Comparison of ENCODE assay signal across 1 cellular context in genomic region chr16:50065624-50066481, GRCh38.
TF ChIP-seq lines count a peak whose summit lies in the region.

TSS of gene HEATR3 (plus strand) at chr16:50065970. CDS start at chr16:50066132, 162 bp downstream.

TF ChIP-seq in GM12878, 131 proteins besides CTCF, POLR2A, EP300 and RAD21 (continued from another document and continues in another):
- TF ChIP-seq FOS (IDR thresholded peaks at IDR 0.05; ENCODE audit: borderline replicate concordance, extremely low read depth, insufficient read length), result no peak
- no peak for TF ChIP-seq PAX8 (IDR thresholded peaks at IDR 0.05)
- TF ChIP-seq TAF1 (IDR thresholded peaks at IDR 0.05; ENCODE audit: borderline replicate concordance, low read depth, low read length), result no peak; the same call in 1 of the 2 replicates
- TF ChIP-seq ZBTB4 (CRISPR knock-in tag; IDR thresholded peaks at IDR 0.05), result peak; percentile 39; the same call in 1 of the 2 replicates
- TF ChIP-seq CEBPZ (IDR thresholded peaks at IDR 0.05; ENCODE audit: low read depth, low read length), result no peak
- no peak for TF ChIP-seq ZBTB40 (IDR thresholded peaks at IDR 0.05; ENCODE audit: borderline replicate concordance)
- TF ChIP-seq CREM (IDR thresholded peaks at IDR 0.05; ENCODE audit: low read depth), result no peak
- TF ChIP-seq SRF (IDR thresholded peaks at IDR 0.05; ENCODE audit: low read depth in 2 of 2, low read length in 2 of 2), result no peak
- TF ChIP-seq SIN3A (IDR thresholded peaks at IDR 0.05; ENCODE audit: low read depth, low read length), result peak; percentile 81
- no peak for TF ChIP-seq PRDM15 (CRISPR knock-in tag; IDR thresholded peaks at IDR 0.05)
- no peak for TF ChIP-seq KAT2A (conservative IDR thresholded peaks at IDR 0.05; ENCODE audit: control insufficient read depth, low read depth, low read length)
- TF ChIP-seq MTA2 (IDR thresholded peaks at IDR 0.05; ENCODE audit: low read depth), result no peak
- TF ChIP-seq SPI1 (IDR thresholded peaks at IDR 0.05; ENCODE audit: borderline replicate concordance, insufficient read depth, low read depth, low read length), result peak; percentile 1; the same call in 1 of the 2 replicates
- TF ChIP-seq RBBP5 (conservative IDR thresholded peaks at IDR 0.05), result no peak
- no peak for TF ChIP-seq E2F4 (IDR thresholded peaks at IDR 0.05; ENCODE audit: low read depth, low read length)
- no peak for TF ChIP-seq RELB (IDR thresholded peaks at IDR 0.05; ENCODE audit: low read depth)
- no peak for TF ChIP-seq FOXK2 (IDR thresholded peaks at IDR 0.05)
- peak; percentile 51; the same call in 1 of the 2 replicates for TF ChIP-seq ZNF24 (IDR thresholded peaks at IDR 0.05)
- no peak for TF ChIP-seq SUZ12 (IDR thresholded peaks at IDR 0.05; ENCODE audit: unreplicated experiment)
- TF ChIP-seq CBX5 (IDR thresholded peaks at IDR 0.05; ENCODE audit: low read depth), result no peak
- TF ChIP-seq IKZF2 (IDR thresholded peaks at IDR 0.05), result no peak
- no peak for TF ChIP-seq ZZZ3 (IDR thresholded peaks at IDR 0.05; ENCODE audit: control insufficient read depth, insufficient read length, low read depth)
- no peak for TF ChIP-seq MYC (IDR thresholded peaks at IDR 0.05; ENCODE audit: insufficient read depth, insufficient read length, insufficient replicate concordance, low read length, severe bottlenecking)
- TF ChIP-seq HDAC6 (IDR thresholded peaks at IDR 0.05; ENCODE audit: unreplicated experiment), result no peak
- TF ChIP-seq NKRF (conservative IDR thresholded peaks at IDR 0.05), result peak; percentile 87
- TF ChIP-seq MXI1 (IDR thresholded peaks at IDR 0.05; ENCODE audit: low read depth, low read length), result peak; percentile 85
- no peak for TF ChIP-seq SREBF2 (IDR thresholded peaks at IDR 0.05; ENCODE audit: low read length)
- 0 out of 2 replicates have a peak, but pooled peaks have one; percentile 4 for TF ChIP-seq TCF12 (IDR thresholded peaks at IDR 0.05; ENCODE audit: low read depth, low read length)
- TF ChIP-seq RELA (IDR thresholded peaks at IDR 0.05; ENCODE audit: borderline replicate concordance, partially characterized antibody), result peak; percentile 27
- TF ChIP-seq ZNF592 (IDR thresholded peaks at IDR 0.05), result no peak
- no peak for TF ChIP-seq POU2F2 (IDR thresholded peaks at IDR 0.05; ENCODE audit: borderline replicate concordance, low read depth, low read length)
- TF ChIP-seq ESRRA (IDR thresholded peaks at IDR 0.05; ENCODE audit: low read length), result no peak
- TF ChIP-seq HCFC1 (IDR thresholded peaks at IDR 0.05; ENCODE audit: low read length), result no peak
